Comparison of ENCODE assay signal across 1 cellular context in the genomic region with DNA sequence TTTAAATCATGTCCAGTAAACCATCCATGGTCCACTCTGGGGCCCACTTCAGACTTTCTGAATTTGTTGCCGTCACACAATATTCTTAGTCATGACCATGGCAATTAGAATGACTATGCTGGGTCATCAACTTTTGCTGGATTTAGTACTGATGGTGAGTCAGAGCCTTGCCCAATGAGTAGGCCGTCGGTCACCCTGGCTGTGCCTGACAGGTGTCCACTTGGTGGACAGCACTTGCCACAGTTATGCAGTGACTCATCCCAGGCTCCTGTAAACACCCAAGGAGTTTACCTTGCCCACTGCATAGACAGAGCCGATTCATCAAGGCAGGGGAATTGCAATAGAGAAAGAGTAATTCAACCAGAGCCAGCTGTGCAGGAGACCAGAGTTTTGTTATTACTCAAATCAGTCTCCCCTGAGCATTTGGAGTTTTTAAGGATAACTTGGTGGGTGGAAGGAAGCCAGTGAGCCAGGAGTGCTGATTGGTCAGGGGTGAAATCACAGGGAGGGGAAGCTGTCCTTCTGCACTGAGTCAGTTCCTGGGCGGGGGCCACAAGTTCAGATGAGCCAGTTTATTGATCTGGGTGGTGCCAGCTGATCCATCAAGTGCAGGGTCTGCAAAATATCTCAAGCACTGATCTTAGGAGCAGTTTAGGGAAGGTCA.
TF ChIP-seq lines count a peak whose summit lies in the region.

No MANE protein-coding gene starts in this region.

TF ChIP-seq in GM23338, 12 proteins besides CTCF, POLR2A, EP300 and RAD21 (continued from another document):
- TF ChIP-seq, protein P1, sequence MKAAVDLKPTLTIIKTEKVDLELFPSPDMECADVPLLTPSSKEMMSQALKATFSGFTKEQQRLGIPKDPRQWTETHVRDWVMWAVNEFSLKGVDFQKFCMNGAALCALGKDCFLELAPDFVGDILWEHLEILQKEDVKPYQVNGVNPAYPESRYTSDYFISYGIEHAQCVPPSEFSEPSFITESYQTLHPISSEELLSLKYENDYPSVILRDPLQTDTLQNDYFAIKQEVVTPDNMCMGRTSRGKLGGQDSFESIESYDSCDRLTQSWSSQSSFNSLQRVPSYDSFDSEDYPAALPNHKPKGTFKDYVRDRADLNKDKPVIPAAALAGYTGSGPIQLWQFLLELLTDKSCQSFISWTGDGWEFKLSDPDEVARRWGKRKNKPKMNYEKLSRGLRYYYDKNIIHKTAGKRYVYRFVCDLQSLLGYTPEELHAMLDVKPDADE (IDR thresholded peaks at IDR 0.05) = no peak
- TF ChIP-seq ZNF114 (CRISPR knock-in tag; IDR thresholded peaks at IDR 0.05) = no peak
- TF ChIP-seq ZNF331 (CRISPR knock-in tag; IDR thresholded peaks at IDR 0.05; ENCODE audit: low read depth) = no peak
- TF ChIP-seq, protein P2, sequence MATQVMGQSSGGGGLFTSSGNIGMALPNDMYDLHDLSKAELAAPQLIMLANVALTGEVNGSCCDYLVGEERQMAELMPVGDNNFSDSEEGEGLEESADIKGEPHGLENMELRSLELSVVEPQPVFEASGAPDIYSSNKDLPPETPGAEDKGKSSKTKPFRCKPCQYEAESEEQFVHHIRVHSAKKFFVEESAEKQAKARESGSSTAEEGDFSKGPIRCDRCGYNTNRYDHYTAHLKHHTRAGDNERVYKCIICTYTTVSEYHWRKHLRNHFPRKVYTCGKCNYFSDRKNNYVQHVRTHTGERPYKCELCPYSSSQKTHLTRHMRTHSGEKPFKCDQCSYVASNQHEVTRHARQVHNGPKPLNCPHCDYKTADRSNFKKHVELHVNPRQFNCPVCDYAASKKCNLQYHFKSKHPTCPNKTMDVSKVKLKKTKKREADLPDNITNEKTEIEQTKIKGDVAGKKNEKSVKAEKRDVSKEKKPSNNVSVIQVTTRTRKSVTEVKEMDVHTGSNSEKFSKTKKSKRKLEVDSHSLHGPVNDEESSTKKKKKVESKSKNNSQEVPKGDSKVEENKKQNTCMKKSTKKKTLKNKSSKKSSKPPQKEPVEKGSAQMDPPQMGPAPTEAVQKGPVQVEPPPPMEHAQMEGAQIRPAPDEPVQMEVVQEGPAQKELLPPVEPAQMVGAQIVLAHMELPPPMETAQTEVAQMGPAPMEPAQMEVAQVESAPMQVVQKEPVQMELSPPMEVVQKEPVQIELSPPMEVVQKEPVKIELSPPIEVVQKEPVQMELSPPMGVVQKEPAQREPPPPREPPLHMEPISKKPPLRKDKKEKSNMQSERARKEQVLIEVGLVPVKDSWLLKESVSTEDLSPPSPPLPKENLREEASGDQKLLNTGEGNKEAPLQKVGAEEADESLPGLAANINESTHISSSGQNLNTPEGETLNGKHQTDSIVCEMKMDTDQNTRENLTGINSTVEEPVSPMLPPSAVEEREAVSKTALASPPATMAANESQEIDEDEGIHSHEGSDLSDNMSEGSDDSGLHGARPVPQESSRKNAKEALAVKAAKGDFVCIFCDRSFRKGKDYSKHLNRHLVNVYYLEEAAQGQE (IDR thresholded peaks at IDR 0.05; ENCODE audit: unreplicated experiment) = no peak
